ENCODE assay signal across 8 cellular contexts in genomic region chr22:43812149-43812842, GRCh38. TPM values are rescaled to one million over a fixed set of nuclear protein-coding genes. Genes with fewer than 3 reads are reported as not detected.
DNase-seq lines count a peak whose midpoint lies in the region; ATAC-seq, FAIRE-seq and TF ChIP-seq lines count a peak whose summit lies in the region.

TSS of gene EFCAB6 (minus strand) at chr22:43812305. CDS start at chr22:43782318, 29,987 bp downstream.

- peak within 1 kb of the TSS; percentile 96 for H2AFZ ChIP-seq in keratinocyte (ENCODE audit: control insufficient read depth, low read length)

- TF ChIP-seq CTCF in keratinocyte (optimal IDR thresholded peaks at IDR 0.05 in 1 of 3, IDR thresholded peaks at IDR 0.05 in 1 of 3, conservative IDR thresholded peaks at IDR 0.05 in 1 of 3; ENCODE audit: extremely low read depth in 1 of 3, insufficient read depth in 2 of 3, low read length in 3 of 3): no peak

- DNase-seq in NCI-H345 treated with DMSO at 0.1 percent for 48 hours (lab: John Stamatoyannopoulos, UW; ENCODE audit: unreplicated experiment): peak; percentile 83
- DNase-seq in activated CD4-positive, CD25-positive, alpha-beta regulatory T cell treated with anti-CD3 and anti-CD28 coated beads, Interleukin-2, amount 50 U/mL, for 72 hours: peak; percentile 88
- peak; percentile 95 for DNase-seq in cerebellum (ENCODE audit: low spot score)
- peak; percentile 53 for DNase-seq in keratinocyte (ENCODE audit: low read depth, low spot score)
- DNase-seq in stimulated activated CD4-positive, alpha-beta T cell treated with anti-CD3 and anti-CD28 coated beads, Interleukin-15, amount 100 ng/mL, for 1 hour (ENCODE audit: low read depth in 1 of 2, low spot score in 1 of 2): peak; percentile 75 to 81

- H3K4me1 ChIP-seq in keratinocyte (ENCODE audit: control insufficient read depth, extremely low read depth, insufficient read depth, low read length): peaks cover 11% of the 10 kb centered on the region

- dilution Hi-C loops in keratinocyte (cut with MboI; ENCODE audit: extremely low pct_ligation_motif_present, low sequenced_read_pairs): no loop called here

- H3K27me3 ChIP-seq in keratinocyte (ENCODE audit: control insufficient read depth, extremely low read depth, insufficient read depth, low read length): no peaks in the 10 kb centered on the region

- no peaks in the 10 kb centered on the region for H4K20me1 ChIP-seq in keratinocyte (ENCODE audit: control insufficient read depth, extremely low read depth, insufficient read depth, low read length)

- H3K9me1 ChIP-seq in keratinocyte (ENCODE audit: control insufficient read depth, extremely low read depth, insufficient read depth, low read length): no peaks in the 10 kb centered on the region

- no peaks in the 10 kb centered on the region for H3K9me3 ChIP-seq in keratinocyte (ENCODE audit: control insufficient read depth, low read depth, low read length)

- peak; percentile 87 for FAIRE-seq in A204.1 (lab: Jason Lieb, UNC)
- FAIRE-seq in keratinocyte (lab: Jason Lieb, UNC): peak; percentile 26

- peaks cover 9% of the 10 kb centered on the region for H3K79me2 ChIP-seq in keratinocyte (ENCODE audit: control insufficient read depth, insufficient read depth, low read length)

- H3K4me3 ChIP-seq in keratinocyte (ENCODE audit: control insufficient read depth in 2 of 3, extremely low read depth in 1 of 3, insufficient read depth in 2 of 3, low read depth in 1 of 3, low read length in 3 of 3): peak within 1 kb of the TSS; percentile 57 to 83 (median 79)

- H3K27ac ChIP-seq in keratinocyte (ENCODE audit: control insufficient read depth, insufficient read depth, low read length): peak within 1 kb of the TSS; percentile 83

- ATAC-seq in GM18868 (IDR thresholded peaks at IDR 0.05; ENCODE audit: unreplicated experiment) (peak; percentile 88), HG03108 (IDR thresholded peaks at IDR 0.05; ENCODE audit: unreplicated experiment) (peak; percentile 79)

- peak within 1 kb of the TSS; percentile 86 for H3K4me2 ChIP-seq in keratinocyte (ENCODE audit: control insufficient read depth, extremely low read depth, insufficient read depth, low read depth, low read length)

- H3K9ac ChIP-seq in keratinocyte (ENCODE audit: control insufficient read depth, extremely low read depth, insufficient read depth, low read length): peak within 1 kb of the TSS; percentile 81

- H3K36me3 ChIP-seq in keratinocyte (ENCODE audit: control insufficient read depth in 2 of 2, extremely low read depth in 1 of 2, insufficient read depth in 2 of 2, low read length in 2 of 2): peaks cover 0 to 2% of the 10 kb centered on the region in 2 experiments

RNA-seq across cellular contexts. Expression of gene EFCAB6, which starts in this region (rescaled TPM):
- total RNA-seq in cerebellum: 6.2 TPM
- polyA plus RNA-seq in keratinocyte: 0.18 to 0.31 TPM (median 0.27 TPM) in 3 replicates
- polyA plus RNA-seq in keratinocyte (2011; ENCODE audit: low read depth): 0.37 TPM
- 0.18 and 0.51 TPM in 2 replicates for polyA plus RNA-seq in keratinocyte (2011; cell fraction: cytosol; rRNA removed)
- polyA plus RNA-seq in keratinocyte (2011; cell fraction: nucleus; rRNA removed): 0.49 and 0.55 TPM in 2 replicates
- polyA plus RNA-seq in keratinocyte (2012; ENCODE audit: low replicate concordance): 0.20 and 0.25 TPM in 2 replicates
- 0.16 to 0.66 TPM in 2 of 3 replicates, not detected in the other for polyA minus RNA-seq in keratinocyte
- polyA minus RNA-seq in keratinocyte (2011; cell fraction: cytosol; rRNA and poly(A)+ RNA removed): not detected
- 0.78 and 2.0 TPM in 2 replicates for polyA minus RNA-seq in keratinocyte (2011; cell fraction: nucleus; rRNA and poly(A)+ RNA removed)

Comparison
In these comparisons a context has a peak if more than half of its experiments do, and no peak if none do; other contexts are left out.
1. Peak in every context shown above with its lines: DNase-seq, ATAC-seq, H3K4me3 ChIP-seq and H3K27ac ChIP-seq.